Comparison of ENCODE assay signal across 8 cellular contexts in the genomic region with DNA sequence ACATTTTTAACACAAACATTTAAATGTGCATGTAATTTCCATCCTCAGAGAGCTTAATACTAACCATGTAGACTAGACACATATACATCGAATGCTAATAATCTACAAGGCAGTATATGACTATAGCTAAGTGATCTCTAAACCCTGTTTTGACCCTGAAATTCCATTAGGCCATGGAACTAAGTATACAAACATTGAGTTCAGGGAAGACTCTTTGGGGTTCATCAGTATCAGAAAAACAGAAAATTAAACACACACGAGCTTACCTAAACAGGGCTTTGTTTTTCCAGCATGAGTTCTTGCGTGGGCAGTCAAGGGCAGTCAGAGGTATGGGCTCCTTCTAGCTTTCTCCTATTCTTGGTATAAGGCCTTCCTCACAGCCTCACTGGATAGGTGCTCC.
"Had no signal": no experiment of that assay in that cellular context is flagged by ENCODE, and none has a peak within 500 bp of the region (broad histone marks: within the 10 kb centered on the region; RNA-seq: fewer than 3 reads in every experiment).

No MANE protein-coding gene starts in this region.

- FAIRE-seq: G401.6, GM12878, GM12891, GM12892, GM18507, GM19239 had no signal

- ATAC-seq: GM12878 had no signal

- DNase-seq: GDM1, GF-D8 had no signal

- H3K4me3 ChIP-seq: GM12878 had no signal
